In genomic region chr16:84657229-84657837, GRCh38 we compare ENCODE assay signal across 21 cellular contexts. TPM values are rescaled to one million over a fixed set of nuclear protein-coding genes. Genes with fewer than 3 reads are reported as not detected.
DNase-seq lines count a peak whose midpoint lies in the region; ATAC-seq, FAIRE-seq and TF ChIP-seq lines count a peak whose summit lies in the region.
"Had no signal": no experiment of that assay in that cellular context is flagged by ENCODE, and none has a peak within 500 bp of the region (broad histone marks: within the 10 kb centered on the region; RNA-seq: fewer than 3 reads in every experiment).

No MANE protein-coding gene starts in this region.

- no peaks in the 10 kb centered on the region for H3K4me1 ChIP-seq in HepG2 (ENCODE audit: insufficient read depth, low read length)
- peaks cover 0 to 13% (median 5%) of the 10 kb centered on the region in 4 donors for H3K4me1 ChIP-seq in right lobe of liver
- H3K4me1 ChIP-seq in OCI-LY1 (ENCODE audit: insufficient read depth, low read length, severe bottlenecking), result peaks cover 23% of the 10 kb centered on the region
- no peaks in the 10 kb centered on the region for H3K4me1 ChIP-seq in kidney (ENCODE audit: control insufficient read depth in 1 of 2, insufficient read depth in 1 of 2, low read depth in 1 of 2, low read length in 2 of 2)
- H3K4me1 ChIP-seq: BE2C had no signal

- TF ChIP-seq CTCF in HepG2 (CRISPR knock-in tag; IDR thresholded peaks at IDR 0.05) (no peak), right lobe of liver (IDR thresholded peaks at IDR 0.05) (no peak), OCI-LY1 (IDR thresholded peaks at IDR 0.05; ENCODE audit: low read length) (no peak), kidney (IDR thresholded peaks at IDR 0.05; ENCODE audit: borderline replicate concordance, extremely low read depth, insufficient read depth) (no peak)

- H3K27me3 ChIP-seq in HepG2 (ENCODE audit: control insufficient read depth in 1 of 2, insufficient read depth in 2 of 2, low read length in 2 of 2) (no peaks in the 10 kb centered on the region), right lobe of liver (no peaks in the 10 kb centered on the region), OCI-LY1 (ENCODE audit: insufficient read depth, low read length) (no peaks in the 10 kb centered on the region)
- H3K27me3 ChIP-seq: BE2C had no signal

- TF ChIP-seq RAD21 in HepG2 (CRISPR knock-in tag; IDR thresholded peaks at IDR 0.05), result no peak

- no peaks in the 10 kb centered on the region for H4K20me1 ChIP-seq in HepG2 (ENCODE audit: insufficient read depth, low read length)
- H4K20me1 ChIP-seq in OCI-LY1 (ENCODE audit: insufficient read depth, low read length), result no peaks in the 10 kb centered on the region

- TF ChIP-seq EP300 in HepG2 (IDR thresholded peaks at IDR 0.05; ENCODE audit: low read depth in 2 of 2, low read length in 2 of 2) (no peak), HepG2 (CRISPR knock-in tag; IDR thresholded peaks at IDR 0.05; ENCODE audit: borderline replicate concordance) (no peak)

- FAIRE-seq in HepG2 (lab: Jason Lieb, UNC) (no peak), kidney (lab: Jason Lieb, UNC) (no peak)
- FAIRE-seq: GM18507 had no signal

- CTCF ChIA-PET in HepG2 (lab: Yijun Ruan, JAX; ENCODE audit: low intra/inter-chr PET ratio, low total read pairs), result no interaction called here

- no peaks in the 10 kb centered on the region for H3F3A ChIP-seq in OCI-LY1 (ENCODE audit: insufficient read depth, low read length)

- TF ChIP-seq POLR2A in HepG2 (IDR thresholded peaks at IDR 0.05; ENCODE audit: insufficient read depth in 1 of 2, low read depth in 2 of 2, low read length in 2 of 2) (no peak), right lobe of liver (IDR thresholded peaks at IDR 0.05) (no peak), GM18505 (IDR thresholded peaks at IDR 0.05; ENCODE audit: borderline replicate concordance, extremely low read depth, insufficient read depth, insufficient read length) (no peak)

- no peaks in the 10 kb centered on the region for H3K79me2 ChIP-seq in HepG2 (ENCODE audit: insufficient read depth, low read length)
- H3K79me2 ChIP-seq in OCI-LY1 (ENCODE audit: insufficient read depth, low read length), result no peaks in the 10 kb centered on the region

- H3K4me2 ChIP-seq in HepG2 (ENCODE audit: low read depth, low read length) (no peak overlapping the region), OCI-LY1 (ENCODE audit: low read length) (peak overlapping the region; percentile 75)

- no peak overlapping the region for H3K27ac ChIP-seq in HepG2 (ENCODE audit: extremely low read length, insufficient read depth, low read length)
- H3K27ac ChIP-seq in right lobe of liver, result no peak overlapping the region
- peak overlapping the region; percentile 74 for H3K27ac ChIP-seq in OCI-LY1 (ENCODE audit: low read depth, low read length, poor library complexity, severe bottlenecking)
- H3K27ac ChIP-seq in kidney (ENCODE audit: low read depth in 2 of 2, low read length in 2 of 2), result no peak overlapping the region
- H3K27ac ChIP-seq: HL-60 had no signal

- H2AFZ ChIP-seq in HepG2 (ENCODE audit: low read length) (no peak overlapping the region), OCI-LY1 (ENCODE audit: low read length) (no peak overlapping the region)

- H3K9me2 ChIP-seq in OCI-LY1 (ENCODE audit: low read depth, low read length), result no peaks in the 10 kb centered on the region

- peaks cover 27 to 61% of the 10 kb centered on the region in 2 experiments for H3K36me3 ChIP-seq in HepG2 (replicated peaks in 1 of 2; ENCODE audit: control insufficient read depth in 1 of 2, insufficient read depth in 2 of 2, low read length in 2 of 2)
- peaks cover 0 to 61% (median 38%) of the 10 kb centered on the region in 4 donors for H3K36me3 ChIP-seq in right lobe of liver
- H3K36me3 ChIP-seq in OCI-LY1 (ENCODE audit: insufficient read depth, low read length), result peaks cover 44% of the 10 kb centered on the region
- peaks cover 38 to 67% of the 10 kb centered on the region in 2 donors for H3K36me3 ChIP-seq in kidney (ENCODE audit: control insufficient read depth in 1 of 2, insufficient read depth in 2 of 2, low read length in 2 of 2)

- no TSS peak for BruUV-seq in HepG2 (replicated peaks; lab: Mats Ljungman, UMichigan)

- H3K9me3 ChIP-seq in HepG2 (ENCODE audit: low read length) (no peaks in the 10 kb centered on the region), right lobe of liver (no peaks in the 10 kb centered on the region), OCI-LY1 (ENCODE audit: low read length) (no peaks in the 10 kb centered on the region), kidney (ENCODE audit: control insufficient read depth in 1 of 2, low read length in 2 of 2) (no peaks in the 10 kb centered on the region)
- H3K9me3 ChIP-seq: BE2C had no signal

- no peak overlapping the region for H3K4me3 ChIP-seq in HepG2 (replicated peaks in 1 of 3; ENCODE audit: insufficient read depth in 1 of 3, low read depth in 2 of 3, low read length in 3 of 3)
- H3K4me3 ChIP-seq in right lobe of liver, result no peak overlapping the region
- peak overlapping the region; percentile 55 for H3K4me3 ChIP-seq in OCI-LY1 (ENCODE audit: low read depth, low read length, poor library complexity, severe bottlenecking)
- no peak overlapping the region for H3K4me3 ChIP-seq in kidney (ENCODE audit: low read length in 2 of 2)

- POLR2A ChIA-PET in HepG2 (lab: Yijun Ruan, JAX), result no interaction called here

- in situ Hi-C loops in HepG2 (cut with HindIII; ENCODE audit: extremely low pct_ligation_motif_present, low pct_unique_long_range_greater_than_20kb), result no loop called here

- no peak overlapping the region for H3K9ac ChIP-seq in HepG2 (ENCODE audit: insufficient read depth, low read depth, low read length)
- H3K9ac ChIP-seq in OCI-LY1 (ENCODE audit: low read length), result no peak overlapping the region; the same call in 1 of the 2 replicates
- H3K9ac ChIP-seq in kidney (ENCODE audit: low read length in 2 of 2), result no peak overlapping the region

- DNase-seq in HepG2 (ENCODE audit: low spot score), result no peak
- DNase-seq in right lobe of liver, result no peak
- peak; percentile 66 for DNase-seq in kidney
- DNase-seq in cerebellar cortex (ENCODE audit: low spot score), result no peak
- no peak for DNase-seq in NCI-H2081 treated with DMSO at 0.1 percent for 48 hours (lab: John Stamatoyannopoulos, UW)
- DNase-seq: BE2C, Calu3, DND-41, KBM-7, MV-4-11, NCI-H1105 treated with DMSO at 0.1 percent for 48 hours, NCI-H2029, NCI-H2227 treated with DMSO at 0.1 percent for 48 hours, NCI-H526 treated with DMSO at 0.1 percent for 48 hours, SHP77 treated with DMSO at 0.1 percent for 48 hours had no signal

- no peak for ATAC-seq in HepG2
- ATAC-seq in right lobe of liver, result no peak
- no peak for ATAC-seq in GM18505 (IDR thresholded peaks at IDR 0.05; ENCODE audit: unreplicated experiment)
- ATAC-seq: HCT116, Panc1 had no signal

- WGBS in HepG2 (ENCODE audit: low lambda C conversion rate), result 97% methylated on average over 42 of the region's 50 CpGs
- WGBS in right lobe of liver (ENCODE audit: insufficient coverage, low coverage, low lambda C conversion rate, missing lambda C conversion rate), result 98% methylated on average over 8 of the region's 50 CpGs

- intact Hi-C loops in HepG2 (cut with micrococcal nuclease; ENCODE audit: unreplicated experiment) (no loop called here), right lobe of liver (cut with DNase I) (no loop called here), kidney (cut with DNase I) (no loop called here)

RNA-seq across cellular contexts. Expression of gene KLHL36, which starts 9.0 kb away (rescaled TPM):
- total RNA-seq in HepG2 (2016; rRNA removed; fragmentation: Illumina TruSeq; extraction: Trizol), result 23.6 and 24.3 TPM in 2 replicates
- 5.2 and 5.7 TPM in 2 replicates for total RNA-seq in HepG2 (2016; cell fraction: cytosol; rRNA removed; fragmentation: Illumina TruSeq; extraction: Trizol; ENCODE audit: low read depth)
- 19.7 and 25.5 TPM in 2 replicates for total RNA-seq in HepG2 (2016; cell fraction: insoluble cytoplasmic fraction; rRNA removed; fragmentation: Illumina TruSeq; extraction: Trizol)
- total RNA-seq in HepG2 (2016; cell fraction: membrane; rRNA removed; fragmentation: Illumina TruSeq; extraction: Trizol), result 13.6 and 13.8 TPM in 2 replicates
- total RNA-seq in HepG2 (2016; cell fraction: nucleus; rRNA removed; fragmentation: Illumina TruSeq; extraction: Trizol), result 19.3 and 23.7 TPM in 2 replicates
- polyA plus RNA-seq in HepG2 (2011; rRNA removed), result 26.0 and 34.9 TPM in 2 replicates
- polyA plus RNA-seq in HepG2 (2011; cell fraction: cytosol; rRNA removed), result 19.5 and 24.5 TPM in 2 replicates
- polyA plus RNA-seq in HepG2 (2011; cell fraction: nucleus; rRNA removed), result 101 and 113 TPM in 2 replicates
- polyA plus RNA-seq in HepG2 (2012), result 13.5 and 16.7 TPM in 2 replicates
- polyA plus RNA-seq in HepG2 (2016; cell fraction: cytosol; fragmentation: Illumina TruSeq; extraction: Trizol; ENCODE audit: low read depth), result 3.3 and 4.5 TPM in 2 replicates
- polyA plus RNA-seq in HepG2 (2016; cell fraction: insoluble cytoplasmic fraction; fragmentation: Illumina TruSeq; extraction: Trizol; ENCODE audit: low read depth), result 12.0 and 13.5 TPM in 2 replicates
- polyA plus RNA-seq in HepG2 (2016; cell fraction: membrane; fragmentation: Illumina TruSeq; extraction: Trizol; ENCODE audit: low read depth), result 5.3 and 6.0 TPM in 2 replicates
- polyA plus RNA-seq in HepG2 (2016; cell fraction: nucleus; fragmentation: Illumina TruSeq; extraction: Trizol; ENCODE audit: insufficient read depth, low read depth), result 30.5 and 31.5 TPM in 2 replicates
- 18.8 and 92.4 TPM in 2 replicates for polyA minus RNA-seq in HepG2 (2011; rRNA and poly(A)+ RNA removed; ENCODE audit: low replicate concordance)
- 32.9 and 39.6 TPM in 2 replicates for polyA minus RNA-seq in HepG2 (2011; cell fraction: cytosol; rRNA and poly(A)+ RNA removed)
- polyA minus RNA-seq in HepG2 (2011; cell fraction: nucleus; rRNA and poly(A)+ RNA removed), result 40.4 and 48.1 TPM in 2 replicates
- 10 to 100 TPM; 20.1 to 31.3 (median 21.9) TPM for total RNA-seq in right lobe of liver
- 76.6 TPM for total RNA-seq in kidney
- polyA plus RNA-seq in kidney (ENCODE audit: insufficient read depth, low read depth, low replicate concordance), result 13.7 TPM

RNA-seq across cellular contexts. Expression of gene COTL1, which starts 39.5 kb away (rescaled TPM):
- total RNA-seq in HepG2 (2016; rRNA removed; fragmentation: Illumina TruSeq; extraction: Trizol) (8.6 and 8.7 TPM in 2 replicates), right lobe of liver (10 to 100 TPM; 12.4 to 51.0 (median 18.6) TPM), kidney (122 TPM)
- 5.8 and 8.7 TPM in 2 replicates for total RNA-seq in HepG2 (2016; cell fraction: cytosol; rRNA removed; fragmentation: Illumina TruSeq; extraction: Trizol; ENCODE audit: low read depth)
- 7.3 and 9.2 TPM in 2 replicates for total RNA-seq in HepG2 (2016; cell fraction: insoluble cytoplasmic fraction; rRNA removed; fragmentation: Illumina TruSeq; extraction: Trizol)
- 14.0 and 18.2 TPM in 2 replicates for total RNA-seq in HepG2 (2016; cell fraction: membrane; rRNA removed; fragmentation: Illumina TruSeq; extraction: Trizol)
- 3.7 and 4.3 TPM in 2 replicates for total RNA-seq in HepG2 (2016; cell fraction: nucleus; rRNA removed; fragmentation: Illumina TruSeq; extraction: Trizol)
- polyA plus RNA-seq in HepG2 (2011; rRNA removed) (9.7 and 16.9 TPM in 2 replicates), kidney (ENCODE audit: insufficient read depth, low read depth, low replicate concordance) (136 TPM)
- polyA plus RNA-seq in HepG2 (2011; cell fraction: cytosol; rRNA removed), result 8.5 and 16.0 TPM in 2 replicates
- 5.1 and 7.3 TPM in 2 replicates for polyA plus RNA-seq in HepG2 (2011; cell fraction: nucleus; rRNA removed)
- 8.5 and 17.2 TPM in 2 replicates for polyA plus RNA-seq in HepG2 (2012)
- polyA plus RNA-seq in HepG2 (2016; cell fraction: cytosol; fragmentation: Illumina TruSeq; extraction: Trizol; ENCODE audit: low read depth), result 15.3 and 18.5 TPM in 2 replicates
- 17.5 and 21.2 TPM in 2 replicates for polyA plus RNA-seq in HepG2 (2016; cell fraction: insoluble cytoplasmic fraction; fragmentation: Illumina TruSeq; extraction: Trizol; ENCODE audit: low read depth)
- polyA plus RNA-seq in HepG2 (2016; cell fraction: membrane; fragmentation: Illumina TruSeq; extraction: Trizol; ENCODE audit: low read depth), result 23.1 and 28.6 TPM in 2 replicates
- 10.8 and 11.4 TPM in 2 replicates for polyA plus RNA-seq in HepG2 (2016; cell fraction: nucleus; fragmentation: Illumina TruSeq; extraction: Trizol; ENCODE audit: insufficient read depth, low read depth)
- 13.8 and 51.4 TPM in 2 replicates for polyA minus RNA-seq in HepG2 (2011; rRNA and poly(A)+ RNA removed; ENCODE audit: low replicate concordance)
- 3.7 and 9.1 TPM in 2 replicates for polyA minus RNA-seq in HepG2 (2011; cell fraction: cytosol; rRNA and poly(A)+ RNA removed)
- polyA minus RNA-seq in HepG2 (2011; cell fraction: nucleus; rRNA and poly(A)+ RNA removed), result 3.7 and 4.8 TPM in 2 replicates

RNA-seq across cellular contexts. Expression of gene USP10, which starts 42.5 kb away (rescaled TPM):
- total RNA-seq in HepG2 (2016; rRNA removed; fragmentation: Illumina TruSeq; extraction: Trizol) (79.1 and 97.6 TPM in 2 replicates), right lobe of liver (10 to 100 TPM; 41.5 to 53.2 (median 44.6) TPM), kidney (79.5 TPM)
- 57.5 and 62.5 TPM in 2 replicates for total RNA-seq in HepG2 (2016; cell fraction: cytosol; rRNA removed; fragmentation: Illumina TruSeq; extraction: Trizol; ENCODE audit: low read depth)
- total RNA-seq in HepG2 (2016; cell fraction: insoluble cytoplasmic fraction; rRNA removed; fragmentation: Illumina TruSeq; extraction: Trizol), result 76.4 and 87.1 TPM in 2 replicates
- total RNA-seq in HepG2 (2016; cell fraction: membrane; rRNA removed; fragmentation: Illumina TruSeq; extraction: Trizol), result 73.6 and 81.2 TPM in 2 replicates
- total RNA-seq in HepG2 (2016; cell fraction: nucleus; rRNA removed; fragmentation: Illumina TruSeq; extraction: Trizol), result 78.0 and 88.2 TPM in 2 replicates
- polyA plus RNA-seq in HepG2 (2011; rRNA removed) (114 and 122 TPM in 2 replicates), kidney (ENCODE audit: insufficient read depth, low read depth, low replicate concordance) (36.8 TPM)
- polyA plus RNA-seq in HepG2 (2011; cell fraction: cytosol; rRNA removed), result 68.7 and 92.2 TPM in 2 replicates
- polyA plus RNA-seq in HepG2 (2011; cell fraction: nucleus; rRNA removed), result 127 and 143 TPM in 2 replicates
- 65.1 and 93.3 TPM in 2 replicates for polyA plus RNA-seq in HepG2 (2012)
- 17.7 and 17.8 TPM in 2 replicates for polyA plus RNA-seq in HepG2 (2016; cell fraction: cytosol; fragmentation: Illumina TruSeq; extraction: Trizol; ENCODE audit: low read depth)
- polyA plus RNA-seq in HepG2 (2016; cell fraction: insoluble cytoplasmic fraction; fragmentation: Illumina TruSeq; extraction: Trizol; ENCODE audit: low read depth), result 102 and 128 TPM in 2 replicates
- 41.4 and 44.1 TPM in 2 replicates for polyA plus RNA-seq in HepG2 (2016; cell fraction: membrane; fragmentation: Illumina TruSeq; extraction: Trizol; ENCODE audit: low read depth)
- 118 and 120 TPM in 2 replicates for polyA plus RNA-seq in HepG2 (2016; cell fraction: nucleus; fragmentation: Illumina TruSeq; extraction: Trizol; ENCODE audit: insufficient read depth, low read depth)
- 349 and 427 TPM in 2 replicates for polyA minus RNA-seq in HepG2 (2011; rRNA and poly(A)+ RNA removed; ENCODE audit: low replicate concordance)
- polyA minus RNA-seq in HepG2 (2011; cell fraction: cytosol; rRNA and poly(A)+ RNA removed), result 64.3 and 66.8 TPM in 2 replicates
- 118 TPM in 2 replicates for polyA minus RNA-seq in HepG2 (2011; cell fraction: nucleus; rRNA and poly(A)+ RNA removed)
